ENCODE assay signal across 1 cellular context in genomic region chr17:27569884-27570577, GRCh38.
TF ChIP-seq lines count a peak whose summit lies in the region.

No MANE protein-coding gene starts in this region.

TF ChIP-seq in SK-N-SH treated with all-trans-retinoic acid at 6 μM for 48 hours, 23 proteins besides CTCF, POLR2A, EP300 and RAD21 (continued from another document):
- TF ChIP-seq POU6F1 (CRISPR knock-in tag; IDR thresholded peaks at IDR 0.05; ENCODE audit: borderline replicate concordance, low read depth) (no peak), CSDC2 (CRISPR knock-in tag; IDR thresholded peaks at IDR 0.05) (no peak), TCF4 (CRISPR knock-in tag; IDR thresholded peaks at IDR 0.05; ENCODE audit: borderline replicate concordance) (no peak)
- TF ChIP-seq, protein P1, sequence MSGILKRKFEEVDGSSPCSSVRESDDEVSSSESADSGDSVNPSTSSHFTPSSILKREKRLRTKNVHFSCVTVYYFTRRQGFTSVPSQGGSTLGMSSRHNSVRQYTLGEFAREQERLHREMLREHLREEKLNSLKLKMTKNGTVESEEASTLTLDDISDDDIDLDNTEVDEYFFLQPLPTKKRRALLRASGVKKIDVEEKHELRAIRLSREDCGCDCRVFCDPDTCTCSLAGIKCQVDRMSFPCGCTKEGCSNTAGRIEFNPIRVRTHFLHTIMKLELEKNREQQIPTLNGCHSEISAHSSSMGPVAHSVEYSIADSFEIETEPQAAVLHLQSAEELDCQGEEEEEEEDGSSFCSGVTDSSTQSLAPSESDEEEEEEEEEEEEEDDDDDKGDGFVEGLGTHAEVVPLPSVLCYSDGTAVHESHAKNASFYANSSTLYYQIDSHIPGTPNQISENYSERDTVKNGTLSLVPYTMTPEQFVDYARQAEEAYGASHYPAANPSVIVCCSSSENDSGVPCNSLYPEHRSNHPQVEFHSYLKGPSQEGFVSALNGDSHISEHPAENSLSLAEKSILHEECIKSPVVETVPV (CRISPR knock-in tag; IDR thresholded peaks at IDR 0.05): no peak
- TF ChIP-seq, protein P2, sequence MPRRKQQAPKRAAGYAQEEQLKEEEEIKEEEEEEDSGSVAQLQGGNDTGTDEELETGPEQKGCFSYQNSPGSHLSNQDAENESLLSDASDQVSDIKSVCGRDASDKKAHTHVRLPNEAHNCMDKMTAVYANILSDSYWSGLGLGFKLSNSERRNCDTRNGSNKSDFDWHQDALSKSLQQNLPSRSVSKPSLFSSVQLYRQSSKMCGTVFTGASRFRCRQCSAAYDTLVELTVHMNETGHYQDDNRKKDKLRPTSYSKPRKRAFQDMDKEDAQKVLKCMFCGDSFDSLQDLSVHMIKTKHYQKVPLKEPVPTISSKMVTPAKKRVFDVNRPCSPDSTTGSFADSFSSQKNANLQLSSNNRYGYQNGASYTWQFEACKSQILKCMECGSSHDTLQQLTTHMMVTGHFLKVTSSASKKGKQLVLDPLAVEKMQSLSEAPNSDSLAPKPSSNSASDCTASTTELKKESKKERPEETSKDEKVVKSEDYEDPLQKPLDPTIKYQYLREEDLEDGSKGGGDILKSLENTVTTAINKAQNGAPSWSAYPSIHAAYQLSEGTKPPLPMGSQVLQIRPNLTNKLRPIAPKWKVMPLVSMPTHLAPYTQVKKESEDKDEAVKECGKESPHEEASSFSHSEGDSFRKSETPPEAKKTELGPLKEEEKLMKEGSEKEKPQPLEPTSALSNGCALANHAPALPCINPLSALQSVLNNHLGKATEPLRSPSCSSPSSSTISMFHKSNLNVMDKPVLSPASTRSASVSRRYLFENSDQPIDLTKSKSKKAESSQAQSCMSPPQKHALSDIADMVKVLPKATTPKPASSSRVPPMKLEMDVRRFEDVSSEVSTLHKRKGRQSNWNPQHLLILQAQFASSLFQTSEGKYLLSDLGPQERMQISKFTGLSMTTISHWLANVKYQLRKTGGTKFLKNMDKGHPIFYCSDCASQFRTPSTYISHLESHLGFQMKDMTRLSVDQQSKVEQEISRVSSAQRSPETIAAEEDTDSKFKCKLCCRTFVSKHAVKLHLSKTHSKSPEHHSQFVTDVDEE (CRISPR knock-in tag; IDR thresholded peaks at IDR 0.05): no peak
